In genomic region chr7:91515961-91516360, GRCh38 we compare ENCODE assay signal across 6 cellular contexts.
"Had no signal": no experiment of that assay in that cellular context is flagged by ENCODE, and none has a peak within 500 bp of the region (broad histone marks: within the 10 kb centered on the region; RNA-seq: fewer than 3 reads in every experiment).

No MANE protein-coding gene starts in this region.

- H3K4me3 ChIP-seq: GM23338, K562 had no signal

- DNase-seq: H9, HCEC 1CT, IMR-90, KG1 had no signal

- H3K27ac Mint-ChIP-seq: GM23338, H9 had no signal

- ATAC-seq: GM23338, K562 had no signal

- H2AFZ ChIP-seq: GM23338 had no signal

- H3K9me3 Mint-ChIP-seq: GM23338 had no signal

- H3K4me2 ChIP-seq: GM23338 had no signal

- H3K4me3 Mint-ChIP-seq: GM23338, H9 had no signal
